Comparison of ENCODE assay signal across 2 cellular contexts in genomic region chr7:81791578-81792524, GRCh38.
TF ChIP-seq lines count a peak whose summit lies in the region.

No MANE protein-coding gene starts in this region.

TF ChIP-seq in IMR-90, 13 proteins besides CTCF, POLR2A, EP300 and RAD21 (continued from another document):
- TF ChIP-seq FOS (IDR thresholded peaks at IDR 0.05; ENCODE audit: low read depth, low read length) (no peak), MXI1 (IDR thresholded peaks at IDR 0.05; ENCODE audit: borderline replicate concordance, low read depth, low read length) (no peak), BHLHE40 (IDR thresholded peaks at IDR 0.05; ENCODE audit: low read depth, low read length) (no peak), SMC3 (IDR thresholded peaks at IDR 0.05; ENCODE audit: low read depth, low read length) (no peak), CHD1 (IDR thresholded peaks at IDR 0.05; ENCODE audit: low read depth, low read length) (no peak), NFE2L2 (IDR thresholded peaks at IDR 0.05; ENCODE audit: low read depth, low read length) (no peak), ELK1 (IDR thresholded peaks at IDR 0.05; ENCODE audit: borderline replicate concordance, low read depth, low read length) (no peak), CEBPB (IDR thresholded peaks at IDR 0.05; ENCODE audit: low read depth, low read length) (no peak; the same call in 1 of the 2 replicates), USF2 (IDR thresholded peaks at IDR 0.05; ENCODE audit: low read depth, low read length) (no peak), RFX5 (IDR thresholded peaks at IDR 0.05; ENCODE audit: low read depth, low read length) (no peak), MAZ (IDR thresholded peaks at IDR 0.05; ENCODE audit: borderline replicate concordance, low read depth, low read length) (no peak), RCOR1 (IDR thresholded peaks at IDR 0.05; ENCODE audit: insufficient replicate concordance, low read length) (no peak)

TF ChIP-seq in WTC11, 78 proteins besides CTCF, POLR2A, EP300 and RAD21 (continued from another document):
- no peak for TF ChIP-seq E2F4 (CRISPR knock-in tag; IDR thresholded peaks at IDR 0.05; ENCODE audit: borderline replicate concordance, low read depth)
- TF ChIP-seq PREB (CRISPR knock-in tag; IDR thresholded peaks at IDR 0.05; ENCODE audit: borderline replicate concordance) = no peak
- no peak for TF ChIP-seq MAX (CRISPR knock-in tag; IDR thresholded peaks at IDR 0.05)
- TF ChIP-seq ZNF281 (CRISPR knock-in tag; IDR thresholded peaks at IDR 0.05) = no peak
- no peak for TF ChIP-seq ZNF121 (CRISPR knock-in tag; IDR thresholded peaks at IDR 0.05)
- no peak for TF ChIP-seq ELF4 (CRISPR knock-in tag; IDR thresholded peaks at IDR 0.05; ENCODE audit: low read depth)
- TF ChIP-seq TEAD4 (CRISPR knock-in tag; IDR thresholded peaks at IDR 0.05) = no peak
- no peak for TF ChIP-seq NFYB (CRISPR knock-in tag; conservative IDR thresholded peaks at IDR 0.05; ENCODE audit: low read depth)
- TF ChIP-seq SMAD3 (CRISPR knock-in tag; IDR thresholded peaks at IDR 0.05; ENCODE audit: borderline replicate concordance) = no peak
- TF ChIP-seq NR2C2 (CRISPR knock-in tag; IDR thresholded peaks at IDR 0.05) = no peak
- TF ChIP-seq ZNF138 (CRISPR knock-in tag; conservative IDR thresholded peaks at IDR 0.05) = no peak
- TF ChIP-seq ZNF671 (CRISPR knock-in tag; IDR thresholded peaks at IDR 0.05) = no peak
- no peak for TF ChIP-seq RORB (CRISPR knock-in tag; IDR thresholded peaks at IDR 0.05)
- TF ChIP-seq ZNF263 (CRISPR knock-in tag; IDR thresholded peaks at IDR 0.05; ENCODE audit: low read depth) = no peak
